In the genomic region with DNA sequence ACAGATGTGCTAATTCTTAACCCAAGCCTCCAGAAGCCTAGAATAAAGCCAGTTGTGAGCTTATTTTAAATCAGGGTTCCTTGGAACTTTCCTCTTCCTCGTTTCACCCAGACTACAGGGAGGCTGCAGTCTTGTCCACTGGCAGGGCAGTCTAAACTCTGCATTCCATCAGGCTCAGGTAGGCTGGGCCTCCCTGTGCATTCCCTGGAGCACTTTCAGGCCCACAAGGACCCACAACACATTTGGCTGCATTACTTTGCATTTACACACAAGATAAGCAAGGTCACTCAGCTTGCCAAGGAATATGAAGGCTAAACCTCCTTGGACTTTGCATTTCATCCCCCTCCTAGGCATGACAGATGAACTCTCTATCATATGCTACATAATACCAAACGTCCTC, we compare ENCODE assay signal across 16 cellular contexts.
A peak's percentile ranks its signal among the peaks of the same experiment; 100 is the strongest.
DNase-seq lines count a peak whose midpoint lies in the region; ATAC-seq, FAIRE-seq and TF ChIP-seq lines count a peak whose summit lies in the region.
"Had no signal": no experiment of that assay in that cellular context is flagged by ENCODE, and none has a peak within 500 bp of the region (broad histone marks: within the 10 kb centered on the region; RNA-seq: fewer than 3 reads in every experiment).

No MANE protein-coding gene starts in this region.

- FAIRE-seq in K562 (lab: Jason Lieb, UNC) = no peak
- FAIRE-seq: G401.6 had no signal

- H2AFZ ChIP-seq in GM23338 = no peak overlapping the region
- no peak overlapping the region for H2AFZ ChIP-seq in K562 (ENCODE audit: low read depth, low read length)
- H2AFZ ChIP-seq: GM23248 had no signal

- DNase-seq in ELF-1 (ENCODE audit: low read depth, low spot score) (peak; percentile 36), GM23338 (ENCODE audit: low spot score) (no peak), K562 (ENCODE audit: extremely low read depth in 1 of 4, low spot score in 3 of 4) (no peak), islet precursor cell (peak; percentile 68), mesenteric fat pad (ENCODE audit: low spot score) (no peak), posterior vena cava (ENCODE audit: low spot score) (no peak)
- DNase-seq: C1 segment of cervical spinal cord; Calu3; CD4-positive, alpha-beta memory T cell; DMS53; DMS79 treated with DMSO at 0.1 percent for 48 hours; GM23248; H9 had no signal

- H4K20me1 ChIP-seq in GM23338 (replicated peaks; ENCODE audit: insufficient read depth) (no peaks in the 10 kb centered on the region), K562 (replicated peaks; ENCODE audit: control insufficient read depth, insufficient read depth, low read length) (peaks cover 12% of the 10 kb centered on the region; the same call in 1 of the 2 replicates)

- H3K9me3 Mint-ChIP-seq in GM23338 = no peaks in the 10 kb centered on the region
- H3K9me3 Mint-ChIP-seq: CD4-positive, alpha-beta memory T cell; H9 had no signal

- no peak for TF ChIP-seq CTCF in GM23338 (conservative IDR thresholded peaks at IDR 0.05; ENCODE audit: low read depth in 2 of 2)
- TF ChIP-seq CTCF in K562 (IDR thresholded peaks at IDR 0.05 in 2 of 3, conservative IDR thresholded peaks at IDR 0.05 in 1 of 3; ENCODE audit: insufficient read depth in 2 of 3, low read depth in 1 of 3, low read length in 3 of 3) = no peak

- CTCF ChIA-PET in K562 (lab: Yijun Ruan, JAX; ENCODE audit: low intra/inter-chr PET ratio) = no interaction called here

- no peaks in the 10 kb centered on the region for H3K36me3 Mint-ChIP-seq in GM23338 (ENCODE audit: low read depth)
- H3K36me3 Mint-ChIP-seq: CD4-positive, alpha-beta memory T cell had no signal

- TF ChIP-seq EP300 in K562 (IDR thresholded peaks at IDR 0.05; ENCODE audit: low read length) = no peak

- in situ Hi-C loops in K562 (cut with MboI) = no loop called here

- no peaks in the 10 kb centered on the region for H3K27me3 ChIP-seq in GM23338 (ENCODE audit: insufficient read depth)
- H3K27me3 ChIP-seq in K562 (ENCODE audit: control insufficient read depth in 2 of 2, insufficient read depth in 2 of 2, low read length in 2 of 2) = no peaks in the 10 kb centered on the region

- intact Hi-C loops in K562 (cut with micrococcal nuclease) = no loop called here
- intact Hi-C loops in posterior vena cava (cut with DNase I) = no loop called here

- H3K4me2 ChIP-seq in GM23338 (no peak overlapping the region), K562 (ENCODE audit: insufficient read depth, low read length) (no peak overlapping the region)

- no peaks in the 10 kb centered on the region for H3K9me1 ChIP-seq in K562 (ENCODE audit: control insufficient read depth, insufficient read depth, low read length)

- H3K9me2 ChIP-seq in GM23338 (ENCODE audit: insufficient read depth) = peaks cover 6% of the 10 kb centered on the region; the same call in 1 of the 2 replicates

- no peaks in the 10 kb centered on the region for H3K9me3 ChIP-seq in K562 (replicated peaks; ENCODE audit: control insufficient read depth, insufficient read depth, low read depth, low read length)

- TF ChIP-seq POLR2A in K562 (conservative IDR thresholded peaks at IDR 0.05) = no peak

- peaks cover 2% of the 10 kb centered on the region for H3K27me3 Mint-ChIP-seq in GM23338 (ENCODE audit: insufficient read depth, low read depth, poor library complexity)
- H3K27me3 Mint-ChIP-seq: CD4-positive, alpha-beta memory T cell had no signal

- ATAC-seq in GM23338 (peak; percentile 51), K562 (peak; percentile 36), HG02571 (IDR thresholded peaks at IDR 0.05; ENCODE audit: unreplicated experiment) (no peak)
- ATAC-seq: HCT116 had no signal

- H3F3A ChIP-seq in GM23338 (replicated peaks; ENCODE audit: low read depth) = no peaks in the 10 kb centered on the region

- no peak overlapping the region for H3K27ac Mint-ChIP-seq in GM23338
- H3K27ac Mint-ChIP-seq: CD4-positive, alpha-beta memory T cell had no signal

- 20% methylated on average over 2 of the region's 2 CpGs for WGBS in K562 (ENCODE audit: insufficient coverage, low coverage, missing lambda C conversion rate)

- H3K27ac ChIP-seq in GM23338 (ENCODE audit: low read depth) (no peak overlapping the region), K562 (ENCODE audit: extremely low read depth, low read depth, low read length) (no peak overlapping the region)
- H3K27ac ChIP-seq: GM23248 had no signal

- H3K36me3 ChIP-seq in GM23338 (ENCODE audit: insufficient read depth) = no peaks in the 10 kb centered on the region
- no peaks in the 10 kb centered on the region; the same call in 2 of the 3 replicates for H3K36me3 ChIP-seq in K562 (ENCODE audit: control insufficient read depth, insufficient read depth, low read length)

- H3K4me1 Mint-ChIP-seq in GM23338 = peaks cover 30% of the 10 kb centered on the region
- H3K4me1 Mint-ChIP-seq: CD4-positive, alpha-beta memory T cell had no signal

- POLR2A ChIA-PET in K562 (lab: Yijun Ruan, JAX) = interaction anchor here (0.6 to 1.1 kb wide), 7 partner anchors 11 to 102 kb away, joined by 3 to 5 read pairs (median 3); no protein-coding TSS in a partner anchor

- H3K4me3 Mint-ChIP-seq in GM23338 = no peak overlapping the region
- H3K4me3 Mint-ChIP-seq: CD4-positive, alpha-beta memory T cell; H9 had no signal

- TF ChIP-seq RAD21 in K562 (CRISPR knock-in tag; conservative IDR thresholded peaks at IDR 0.05 in 1 of 2, IDR thresholded peaks at IDR 0.05 in 1 of 2) = no peak

- no TSS peak for BruUV-seq in K562 (replicated peaks; lab: Mats Ljungman, UMichigan)

- H3K4me1 ChIP-seq in GM23338 (ENCODE audit: insufficient read depth) (peaks cover 29% of the 10 kb centered on the region), K562 (replicated peaks in 1 of 2; ENCODE audit: control insufficient read depth in 2 of 2, insufficient read depth in 2 of 2, low read length in 2 of 2) (peaks cover 9 to 15% of the 10 kb centered on the region in 2 experiments; a peak in 4 of 5 replicates)

- 0 out of 2 replicates have a peak, but pooled peaks cover 6% of the 10 kb centered on the region for H3K79me2 ChIP-seq in GM23338 (replicated peaks; ENCODE audit: insufficient read depth)
- H3K79me2 ChIP-seq in K562 (ENCODE audit: control insufficient read depth, insufficient read depth, low read length) = peaks cover 55% of the 10 kb centered on the region

- no peak overlapping the region for H3K9ac ChIP-seq in K562 (ENCODE audit: insufficient read depth in 1 of 2, low read depth in 2 of 2, low read length in 2 of 2)
- H3K9ac ChIP-seq: GM23248 had no signal

- H3K4me3 ChIP-seq in GM23338 (no peak overlapping the region), K562 (no peak overlapping the region)
- H3K4me3 ChIP-seq: GM23248 had no signal

TF ChIP-seq in GM23338, 12 proteins besides CTCF, POLR2A, EP300 and RAD21 (continues in another document):
- TF ChIP-seq STAT1 (IDR thresholded peaks at IDR 0.05; ENCODE audit: unreplicated experiment) (no peak), POLR2AphosphoS5 (IDR thresholded peaks at IDR 0.05; ENCODE audit: low read depth) (no peak)
- TF ChIP-seq, protein P1, sequence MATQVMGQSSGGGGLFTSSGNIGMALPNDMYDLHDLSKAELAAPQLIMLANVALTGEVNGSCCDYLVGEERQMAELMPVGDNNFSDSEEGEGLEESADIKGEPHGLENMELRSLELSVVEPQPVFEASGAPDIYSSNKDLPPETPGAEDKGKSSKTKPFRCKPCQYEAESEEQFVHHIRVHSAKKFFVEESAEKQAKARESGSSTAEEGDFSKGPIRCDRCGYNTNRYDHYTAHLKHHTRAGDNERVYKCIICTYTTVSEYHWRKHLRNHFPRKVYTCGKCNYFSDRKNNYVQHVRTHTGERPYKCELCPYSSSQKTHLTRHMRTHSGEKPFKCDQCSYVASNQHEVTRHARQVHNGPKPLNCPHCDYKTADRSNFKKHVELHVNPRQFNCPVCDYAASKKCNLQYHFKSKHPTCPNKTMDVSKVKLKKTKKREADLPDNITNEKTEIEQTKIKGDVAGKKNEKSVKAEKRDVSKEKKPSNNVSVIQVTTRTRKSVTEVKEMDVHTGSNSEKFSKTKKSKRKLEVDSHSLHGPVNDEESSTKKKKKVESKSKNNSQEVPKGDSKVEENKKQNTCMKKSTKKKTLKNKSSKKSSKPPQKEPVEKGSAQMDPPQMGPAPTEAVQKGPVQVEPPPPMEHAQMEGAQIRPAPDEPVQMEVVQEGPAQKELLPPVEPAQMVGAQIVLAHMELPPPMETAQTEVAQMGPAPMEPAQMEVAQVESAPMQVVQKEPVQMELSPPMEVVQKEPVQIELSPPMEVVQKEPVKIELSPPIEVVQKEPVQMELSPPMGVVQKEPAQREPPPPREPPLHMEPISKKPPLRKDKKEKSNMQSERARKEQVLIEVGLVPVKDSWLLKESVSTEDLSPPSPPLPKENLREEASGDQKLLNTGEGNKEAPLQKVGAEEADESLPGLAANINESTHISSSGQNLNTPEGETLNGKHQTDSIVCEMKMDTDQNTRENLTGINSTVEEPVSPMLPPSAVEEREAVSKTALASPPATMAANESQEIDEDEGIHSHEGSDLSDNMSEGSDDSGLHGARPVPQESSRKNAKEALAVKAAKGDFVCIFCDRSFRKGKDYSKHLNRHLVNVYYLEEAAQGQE (IDR thresholded peaks at IDR 0.05; ENCODE audit: unreplicated experiment) = no peak

TF ChIP-seq in K562, 482 proteins besides CTCF, POLR2A, EP300 and RAD21 (continues in another document):
- no peak for TF ChIP-seq ZNF655 (CRISPR knock-in tag; IDR thresholded peaks at IDR 0.05)
- TF ChIP-seq FIP1L1 (IDR thresholded peaks at IDR 0.05; ENCODE audit: low read depth, low read length, poor library complexity, severe bottlenecking) = no peak
- TF ChIP-seq JUND (IDR thresholded peaks at IDR 0.05; ENCODE audit: borderline replicate concordance, low read depth, low read length) = no peak
- no peak for TF ChIP-seq JUND (tag; IDR thresholded peaks at IDR 0.05; ENCODE audit: borderline replicate concordance, low read depth, low read length)
- TF ChIP-seq KDM1A (IDR thresholded peaks at IDR 0.05) = no peak
- no peak for TF ChIP-seq SNRNP70 (optimal IDR thresholded peaks at IDR 0.05; ENCODE audit: low read depth, low read length)
- TF ChIP-seq RNF2 (IDR thresholded peaks at IDR 0.05) = no peak
- no peak for TF ChIP-seq HDAC1 (IDR thresholded peaks at IDR 0.05)
- no peak for TF ChIP-seq FOXK1 (CRISPR knock-in tag; IDR thresholded peaks at IDR 0.05; ENCODE audit: borderline replicate concordance)

Comparison
In these comparisons a context has a peak if more than half of its experiments do, and no peak if none do; other contexts are left out.
1. DNase-seq: peak in ELF-1 (single experiment) and islet precursor cell (single experiment); none in GM23338 (single experiment), K562 (0 of 4), mesenteric fat pad (single experiment) and posterior vena cava (single experiment).